In the genomic region with DNA sequence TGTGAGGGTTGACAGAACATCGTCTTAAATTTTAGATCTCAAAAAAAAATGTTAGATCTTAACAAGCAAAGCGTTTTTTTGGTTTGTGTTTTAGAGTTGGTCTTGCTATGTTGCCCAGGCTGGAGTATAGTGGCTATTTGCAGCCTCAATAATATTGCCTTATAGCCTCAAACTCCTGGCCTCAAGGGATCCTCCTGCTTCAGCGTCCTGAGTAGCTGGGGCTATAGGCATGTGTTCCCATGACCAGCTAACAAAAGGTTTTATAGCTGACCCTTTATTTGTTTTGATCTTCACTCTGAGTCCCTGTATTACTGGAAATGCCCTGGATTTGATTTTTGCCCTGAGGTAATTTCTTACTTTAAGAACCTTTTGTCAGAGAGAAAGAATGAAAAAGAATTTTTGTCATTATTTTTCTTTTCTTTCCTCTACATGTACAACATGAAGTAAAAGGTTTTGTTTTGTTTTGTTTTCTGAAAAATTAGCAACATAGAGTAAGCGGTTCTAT, we compare ENCODE assay signal across 20 cellular contexts. TPM values are rescaled to one million over a fixed set of nuclear protein-coding genes. Genes with fewer than 3 reads are reported as not detected.
A peak's percentile ranks its signal among the peaks of the same experiment; 100 is the strongest.
DNase-seq lines count a peak whose midpoint lies in the region; ATAC-seq, FAIRE-seq and TF ChIP-seq lines count a peak whose summit lies in the region.
"Had no signal": no experiment of that assay in that cellular context is flagged by ENCODE, and none has a peak within 500 bp of the region (broad histone marks: within the 10 kb centered on the region; RNA-seq: fewer than 3 reads in every experiment).

No MANE protein-coding gene starts in this region.

- no peaks in the 10 kb centered on the region for H3K79me2 ChIP-seq in HepG2 (ENCODE audit: insufficient read depth, low read length)

- no peak for TF ChIP-seq POLR2A in HepG2 (IDR thresholded peaks at IDR 0.05; ENCODE audit: insufficient read depth in 1 of 2, low read depth in 2 of 2, low read length in 2 of 2)

- CTCF ChIA-PET in HepG2 (lab: Yijun Ruan, JAX; ENCODE audit: low intra/inter-chr PET ratio, low total read pairs), result no interaction called here
- CTCF ChIA-PET in activated CD8-positive, alpha-beta T cell treated with anti-CD3 and anti-CD28 coated beads for 36 hours (lab: Charles Lee), result interaction anchor here (1.8 to 2.6 kb wide), 2 partner anchors 14 to 16 kb away, joined by 11 read pairs; partner anchors contain the start of gene INHBE

- H3K4me3 ChIP-seq in HepG2 (replicated peaks in 1 of 3; ENCODE audit: insufficient read depth in 1 of 3, low read depth in 2 of 3, low read length in 3 of 3), result no peak overlapping the region
- H3K4me3 ChIP-seq: A549, BLaER1, GM23248 had no signal

- no peaks in the 10 kb centered on the region for H3K27me3 Mint-ChIP-seq in osteocyte (ENCODE audit: unreplicated experiment)
- peaks cover 3% of the 10 kb centered on the region for H3K27me3 Mint-ChIP-seq in activated CD8-positive, alpha-beta T cell treated with anti-CD3 and anti-CD28 coated beads for 36 hours

- H2AFZ ChIP-seq in HepG2 (ENCODE audit: low read length), result no peak overlapping the region
- H2AFZ ChIP-seq: GM23248 had no signal

- no peaks in the 10 kb centered on the region for H3K27me3 ChIP-seq in HepG2 (ENCODE audit: control insufficient read depth in 1 of 2, insufficient read depth in 2 of 2, low read length in 2 of 2)
- H3K27me3 ChIP-seq: BLaER1 had no signal

- H4K20me1 ChIP-seq in HepG2 (ENCODE audit: insufficient read depth, low read length), result no peaks in the 10 kb centered on the region
- H4K20me1 ChIP-seq: BLaER1 had no signal

- no TSS peak for BruUV-seq in HepG2 (replicated peaks; lab: Mats Ljungman, UMichigan)

- H3K9me3 ChIP-seq in HepG2 (ENCODE audit: low read length), result no peaks in the 10 kb centered on the region

- ATAC-seq in HepG2 (no peak), HG03460 (IDR thresholded peaks at IDR 0.05; ENCODE audit: unreplicated experiment) (no peak), HG03457 (IDR thresholded peaks at IDR 0.05; ENCODE audit: unreplicated experiment) (no peak)
- ATAC-seq in activated CD8-positive, alpha-beta T cell treated with anti-CD3 and anti-CD28 coated beads for 36 hours, result no peak

- intact Hi-C loops in HepG2 (cut with micrococcal nuclease; ENCODE audit: unreplicated experiment), result no loop called here
- intact Hi-C loops in activated CD8-positive, alpha-beta T cell treated with anti-CD3 and anti-CD28 coated beads for 36 hours (cut with micrococcal nuclease), result no loop called here

- peaks cover 8% of the 10 kb centered on the region for H3K4me1 Mint-ChIP-seq in osteocyte (ENCODE audit: unreplicated experiment)
- H3K4me1 Mint-ChIP-seq in activated CD8-positive, alpha-beta T cell treated with anti-CD3 and anti-CD28 coated beads for 36 hours (ENCODE audit: low read depth), result peaks cover 5% of the 10 kb centered on the region

- H3K9me3 Mint-ChIP-seq in osteocyte (ENCODE audit: unreplicated experiment), result no peaks in the 10 kb centered on the region
- H3K9me3 Mint-ChIP-seq in activated CD8-positive, alpha-beta T cell treated with anti-CD3 and anti-CD28 coated beads for 36 hours, result no peaks in the 10 kb centered on the region

- no peak overlapping the region for H3K9ac ChIP-seq in HepG2 (ENCODE audit: insufficient read depth, low read depth, low read length)
- H3K9ac ChIP-seq: BLaER1, GM23248 had no signal

- no peak for TF ChIP-seq RAD21 in HepG2 (CRISPR knock-in tag; IDR thresholded peaks at IDR 0.05)

- POLR2A ChIA-PET in HepG2 (lab: Yijun Ruan, JAX), result interaction anchor here (1.1 kb wide), 1 partner anchor 10 kb away, joined by 3 read pairs; no protein-coding TSS in a partner anchor
- POLR2A ChIA-PET in activated CD8-positive, alpha-beta T cell treated with anti-CD3 and anti-CD28 coated beads for 36 hours (lab: Charles Lee), result interaction anchor here (1.0 kb wide), 1 partner anchor 175 kb away, joined by 3 read pairs; no protein-coding TSS in a partner anchor

- no peak overlapping the region for H3K4me3 Mint-ChIP-seq in osteocyte (ENCODE audit: unreplicated experiment)
- H3K4me3 Mint-ChIP-seq in activated CD8-positive, alpha-beta T cell treated with anti-CD3 and anti-CD28 coated beads for 36 hours, result no peak overlapping the region
- H3K4me3 Mint-ChIP-seq: CD14-positive monocyte; CD4-positive, alpha-beta memory T cell had no signal

- DNase-seq in DMS53 (lab: John Stamatoyannopoulos, UW), result peak; percentile 52
- DNase-seq in DMS53 treated with DMSO at 0.1 percent for 48 hours (lab: John Stamatoyannopoulos, UW; ENCODE audit: unreplicated experiment), result no peak
- no peak for DNase-seq in HepG2 (ENCODE audit: low spot score)
- DNase-seq in osteocyte (ENCODE audit: extremely low spot score, unreplicated experiment), result no peak
- no peak for DNase-seq in activated CD8-positive, alpha-beta T cell treated with anti-CD3 and anti-CD28 coated beads for 36 hours
- DNase-seq in T-helper 1 cell, result no peak
- DNase-seq: CD4-positive, alpha-beta memory T cell; DMS153; GM23248; HCEC 1CT had no signal

- peaks cover 14% of the 10 kb centered on the region for H3K4me1 ChIP-seq in HepG2 (ENCODE audit: insufficient read depth, low read length)
- H3K4me1 ChIP-seq: A549 had no signal

- no peak overlapping the region for H3K4me2 ChIP-seq in HepG2 (ENCODE audit: low read depth, low read length)
- H3K4me2 ChIP-seq: A549, BLaER1 had no signal

- no peak for TF ChIP-seq EP300 in HepG2 (IDR thresholded peaks at IDR 0.05; ENCODE audit: low read depth in 2 of 2, low read length in 2 of 2)
- no peak for TF ChIP-seq EP300 in HepG2 (CRISPR knock-in tag; IDR thresholded peaks at IDR 0.05; ENCODE audit: borderline replicate concordance)

- WGBS in HepG2 (ENCODE audit: low lambda C conversion rate), result 81% methylated on average over 4 of the region's 4 CpGs

- H3K27ac ChIP-seq in HepG2 (ENCODE audit: extremely low read length, insufficient read depth, low read length), result no peak overlapping the region
- H3K27ac ChIP-seq: 22Rv1, A549, BLaER1, GM23248 had no signal

- TF ChIP-seq CTCF in HepG2 (CRISPR knock-in tag; IDR thresholded peaks at IDR 0.05) (no peak), osteocyte (IDR thresholded peaks at IDR 0.05) (no peak)
- TF ChIP-seq CTCF in activated CD8-positive, alpha-beta T cell treated with anti-CD3 and anti-CD28 coated beads for 36 hours (IDR thresholded peaks at IDR 0.05), result no peak

- no peak for FAIRE-seq in HepG2 (lab: Jason Lieb, UNC)
- FAIRE-seq: A549, G401.6, GM12891 had no signal

- in situ Hi-C loops in HepG2 (cut with HindIII; ENCODE audit: extremely low pct_ligation_motif_present, low pct_unique_long_range_greater_than_20kb), result no loop called here

- peak overlapping the region; percentile 46 for H3K27ac Mint-ChIP-seq in osteocyte (ENCODE audit: unreplicated experiment)
- H3K27ac Mint-ChIP-seq in activated CD8-positive, alpha-beta T cell treated with anti-CD3 and anti-CD28 coated beads for 36 hours, result no peak overlapping the region
- H3K27ac Mint-ChIP-seq: CD14-positive monocyte had no signal

- H3K36me3 ChIP-seq in HepG2 (replicated peaks in 1 of 2; ENCODE audit: control insufficient read depth in 1 of 2, insufficient read depth in 2 of 2, low read length in 2 of 2), result no peaks in the 10 kb centered on the region
- H3K36me3 ChIP-seq: BLaER1 had no signal

- no peaks in the 10 kb centered on the region for H3K36me3 Mint-ChIP-seq in osteocyte (ENCODE audit: unreplicated experiment)
- peaks cover 3% of the 10 kb centered on the region for H3K36me3 Mint-ChIP-seq in activated CD8-positive, alpha-beta T cell treated with anti-CD3 and anti-CD28 coated beads for 36 hours (ENCODE audit: low read depth)
- H3K36me3 Mint-ChIP-seq: CD14-positive monocyte had no signal

RNA-seq across cellular contexts. Expression of gene INHBC, which starts 5.2 kb away (rescaled TPM):
- 1.5 and 1.8 TPM in 2 replicates for total RNA-seq in HepG2 (2016; rRNA removed; fragmentation: Illumina TruSeq; extraction: Trizol)
- 0.20 and 0.35 TPM in 2 replicates for total RNA-seq in HepG2 (2016; cell fraction: cytosol; rRNA removed; fragmentation: Illumina TruSeq; extraction: Trizol; ENCODE audit: low read depth)
- 1.3 and 1.7 TPM in 2 replicates for total RNA-seq in HepG2 (2016; cell fraction: insoluble cytoplasmic fraction; rRNA removed; fragmentation: Illumina TruSeq; extraction: Trizol)
- 1.1 TPM in 2 replicates for total RNA-seq in HepG2 (2016; cell fraction: membrane; rRNA removed; fragmentation: Illumina TruSeq; extraction: Trizol)
- 2.3 and 2.6 TPM in 2 replicates for total RNA-seq in HepG2 (2016; cell fraction: nucleus; rRNA removed; fragmentation: Illumina TruSeq; extraction: Trizol)
- 12.7 and 13.8 TPM in 2 replicates for polyA plus RNA-seq in HepG2 (2011; rRNA removed)
- polyA plus RNA-seq in HepG2 (2011; cell fraction: cytosol; rRNA removed), result 11.4 and 11.9 TPM in 2 replicates
- polyA plus RNA-seq in HepG2 (2011; cell fraction: nucleus; rRNA removed), result 4.8 and 6.4 TPM in 2 replicates
- 2.3 and 4.2 TPM in 2 replicates for polyA plus RNA-seq in HepG2 (2012)
- 0.35 and 0.46 TPM in 2 replicates for polyA plus RNA-seq in HepG2 (2016; cell fraction: cytosol; fragmentation: Illumina TruSeq; extraction: Trizol; ENCODE audit: low read depth)
- 3.2 and 3.3 TPM in 2 replicates for polyA plus RNA-seq in HepG2 (2016; cell fraction: insoluble cytoplasmic fraction; fragmentation: Illumina TruSeq; extraction: Trizol; ENCODE audit: low read depth)
- 1.3 and 1.4 TPM in 2 replicates for polyA plus RNA-seq in HepG2 (2016; cell fraction: membrane; fragmentation: Illumina TruSeq; extraction: Trizol; ENCODE audit: low read depth)
- 4.0 and 4.8 TPM in 2 replicates for polyA plus RNA-seq in HepG2 (2016; cell fraction: nucleus; fragmentation: Illumina TruSeq; extraction: Trizol; ENCODE audit: insufficient read depth, low read depth)
- polyA minus RNA-seq in HepG2 (2011; rRNA and poly(A)+ RNA removed; ENCODE audit: low replicate concordance), result 0.16 and 20.9 TPM in 2 replicates
- 4.8 and 4.9 TPM in 2 replicates for polyA minus RNA-seq in HepG2 (2011; cell fraction: cytosol; rRNA and poly(A)+ RNA removed)
- 5.0 and 6.3 TPM in 2 replicates for polyA minus RNA-seq in HepG2 (2011; cell fraction: nucleus; rRNA and poly(A)+ RNA removed)
- not detected in 2 replicates for total RNA-seq in osteocyte
- under 1 TPM in 1 of 2 experiments, not detected in 1; 0.16 TPM for total RNA-seq in activated CD8-positive, alpha-beta T cell treated with anti-CD3 and anti-CD28 coated beads for 36 hours
- total RNA-seq: CD4-positive, alpha-beta memory T cell; GM23248; H4 had no signal
- polyA plus RNA-seq: AG04450; CD14-positive monocyte; CD4-positive, alpha-beta memory T cell; GM23248 had no signal

RNA-seq across cellular contexts. Expression of gene R3HDM2, which starts 9.0 kb away (rescaled TPM):
- total RNA-seq in HepG2 (2016; rRNA removed; fragmentation: Illumina TruSeq; extraction: Trizol) (8.3 and 11.1 TPM in 2 replicates), osteocyte (62.2 and 65.0 TPM in 2 replicates)
- total RNA-seq in HepG2 (2016; cell fraction: cytosol; rRNA removed; fragmentation: Illumina TruSeq; extraction: Trizol; ENCODE audit: low read depth), result 5.7 and 8.8 TPM in 2 replicates
- 6.4 and 10.3 TPM in 2 replicates for total RNA-seq in HepG2 (2016; cell fraction: insoluble cytoplasmic fraction; rRNA removed; fragmentation: Illumina TruSeq; extraction: Trizol)
- total RNA-seq in HepG2 (2016; cell fraction: membrane; rRNA removed; fragmentation: Illumina TruSeq; extraction: Trizol), result 9.0 and 10.3 TPM in 2 replicates
- total RNA-seq in HepG2 (2016; cell fraction: nucleus; rRNA removed; fragmentation: Illumina TruSeq; extraction: Trizol), result 14.9 and 18.4 TPM in 2 replicates
- 23.5 and 26.2 TPM in 2 replicates for polyA plus RNA-seq in HepG2 (2011; rRNA removed)
- polyA plus RNA-seq in HepG2 (2011; cell fraction: cytosol; rRNA removed), result 7.3 and 10.4 TPM in 2 replicates
- 48.1 and 57.1 TPM in 2 replicates for polyA plus RNA-seq in HepG2 (2011; cell fraction: nucleus; rRNA removed)
- 13.7 and 15.9 TPM in 2 replicates for polyA plus RNA-seq in HepG2 (2012)
- polyA plus RNA-seq in HepG2 (2016; cell fraction: cytosol; fragmentation: Illumina TruSeq; extraction: Trizol; ENCODE audit: low read depth), result 1.4 and 2.4 TPM in 2 replicates
- 10.8 and 11.3 TPM in 2 replicates for polyA plus RNA-seq in HepG2 (2016; cell fraction: insoluble cytoplasmic fraction; fragmentation: Illumina TruSeq; extraction: Trizol; ENCODE audit: low read depth)
- 6.5 and 7.8 TPM in 2 replicates for polyA plus RNA-seq in HepG2 (2016; cell fraction: membrane; fragmentation: Illumina TruSeq; extraction: Trizol; ENCODE audit: low read depth)
- polyA plus RNA-seq in HepG2 (2016; cell fraction: nucleus; fragmentation: Illumina TruSeq; extraction: Trizol; ENCODE audit: insufficient read depth, low read depth), result 44.4 and 51.2 TPM in 2 replicates
- 10.6 and 21.3 TPM in 2 replicates for polyA minus RNA-seq in HepG2 (2011; rRNA and poly(A)+ RNA removed; ENCODE audit: low replicate concordance)
- 9.9 and 10.8 TPM in 2 replicates for polyA minus RNA-seq in HepG2 (2011; cell fraction: cytosol; rRNA and poly(A)+ RNA removed)
- polyA minus RNA-seq in HepG2 (2011; cell fraction: nucleus; rRNA and poly(A)+ RNA removed), result 26.1 and 27.0 TPM in 2 replicates
- total RNA-seq in activated CD8-positive, alpha-beta T cell treated with anti-CD3 and anti-CD28 coated beads for 36 hours, result 10 to 100 TPM; 33.2 to 44.0 TPM

RNA-seq across cellular contexts. Expression of gene INHBE, which starts 15.3 kb away (rescaled TPM):
- total RNA-seq in HepG2 (2016; rRNA removed; fragmentation: Illumina TruSeq; extraction: Trizol) (6.8 and 17.0 TPM in 2 replicates), osteocyte (1.0 and 1.3 TPM in 2 replicates)
- total RNA-seq in HepG2 (2016; cell fraction: cytosol; rRNA removed; fragmentation: Illumina TruSeq; extraction: Trizol; ENCODE audit: low read depth), result 1.4 and 1.9 TPM in 2 replicates
- total RNA-seq in HepG2 (2016; cell fraction: insoluble cytoplasmic fraction; rRNA removed; fragmentation: Illumina TruSeq; extraction: Trizol), result 8.0 and 15.5 TPM in 2 replicates
- total RNA-seq in HepG2 (2016; cell fraction: membrane; rRNA removed; fragmentation: Illumina TruSeq; extraction: Trizol), result 3.2 and 3.3 TPM in 2 replicates
- total RNA-seq in HepG2 (2016; cell fraction: nucleus; rRNA removed; fragmentation: Illumina TruSeq; extraction: Trizol), result 11.2 and 13.1 TPM in 2 replicates
- 32.0 and 55.8 TPM in 2 replicates for polyA plus RNA-seq in HepG2 (2011; rRNA removed)
- polyA plus RNA-seq in HepG2 (2011; cell fraction: cytosol; rRNA removed), result 39.2 and 45.0 TPM in 2 replicates
- polyA plus RNA-seq in HepG2 (2011; cell fraction: nucleus; rRNA removed), result 12.5 and 25.8 TPM in 2 replicates
- 16.9 and 62.2 TPM in 2 replicates for polyA plus RNA-seq in HepG2 (2012)
- polyA plus RNA-seq in HepG2 (2016; cell fraction: cytosol; fragmentation: Illumina TruSeq; extraction: Trizol; ENCODE audit: low read depth), result 0.90 and 1.2 TPM in 2 replicates
- 6.5 and 7.6 TPM in 2 replicates for polyA plus RNA-seq in HepG2 (2016; cell fraction: insoluble cytoplasmic fraction; fragmentation: Illumina TruSeq; extraction: Trizol; ENCODE audit: low read depth)
- 1.8 and 2.0 TPM in 2 replicates for polyA plus RNA-seq in HepG2 (2016; cell fraction: membrane; fragmentation: Illumina TruSeq; extraction: Trizol; ENCODE audit: low read depth)
- polyA plus RNA-seq in HepG2 (2016; cell fraction: nucleus; fragmentation: Illumina TruSeq; extraction: Trizol; ENCODE audit: insufficient read depth, low read depth), result 16.9 and 17.1 TPM in 2 replicates
- 0.51 and 61.0 TPM in 2 replicates for polyA minus RNA-seq in HepG2 (2011; rRNA and poly(A)+ RNA removed; ENCODE audit: low replicate concordance)
- 21.0 and 26.6 TPM in 2 replicates for polyA minus RNA-seq in HepG2 (2011; cell fraction: cytosol; rRNA and poly(A)+ RNA removed)
- 7.1 and 11.4 TPM in 2 replicates for polyA minus RNA-seq in HepG2 (2011; cell fraction: nucleus; rRNA and poly(A)+ RNA removed)
- total RNA-seq in activated CD8-positive, alpha-beta T cell treated with anti-CD3 and anti-CD28 coated beads for 36 hours, result 1 to 10 TPM; 1.7 to 2.3 TPM
- total RNA-seq: CD4-positive, alpha-beta memory T cell had no signal
- polyA plus RNA-seq: CD14-positive monocyte; CD4-positive, alpha-beta memory T cell had no signal

RNA-seq across cellular contexts. Expression of gene GLI1, which starts 19.8 kb away (rescaled TPM):
- total RNA-seq in HepG2 (2016; rRNA removed; fragmentation: Illumina TruSeq; extraction: Trizol), result 0.20 TPM in 1 of 2 replicates, not detected in the other
- total RNA-seq in HepG2 (2016; cell fraction: cytosol; rRNA removed; fragmentation: Illumina TruSeq; extraction: Trizol; ENCODE audit: low read depth), result 0.53 TPM in 1 of 2 replicates, not detected in the other
- not detected in 2 replicates for total RNA-seq in HepG2 (2016; cell fraction: insoluble cytoplasmic fraction; rRNA removed; fragmentation: Illumina TruSeq; extraction: Trizol)
- total RNA-seq in HepG2 (2016; cell fraction: membrane; rRNA removed; fragmentation: Illumina TruSeq; extraction: Trizol), result not detected in 2 replicates
- not detected in 2 replicates for total RNA-seq in HepG2 (2016; cell fraction: nucleus; rRNA removed; fragmentation: Illumina TruSeq; extraction: Trizol)
- polyA plus RNA-seq in HepG2 (2011; rRNA removed), result 0.09 and 0.27 TPM in 2 replicates
- polyA plus RNA-seq in HepG2 (2011; cell fraction: cytosol; rRNA removed), result 0.06 and 0.07 TPM in 2 replicates
- 0.33 and 0.42 TPM in 2 replicates for polyA plus RNA-seq in HepG2 (2011; cell fraction: nucleus; rRNA removed)
- polyA plus RNA-seq in HepG2 (2012), result 0.55 TPM in 1 of 2 replicates, not detected in the other
- not detected in 2 replicates for polyA plus RNA-seq in HepG2 (2016; cell fraction: cytosol; fragmentation: Illumina TruSeq; extraction: Trizol; ENCODE audit: low read depth)
- polyA plus RNA-seq in HepG2 (2016; cell fraction: insoluble cytoplasmic fraction; fragmentation: Illumina TruSeq; extraction: Trizol; ENCODE audit: low read depth), result 0.35 TPM in 1 of 2 replicates, not detected in the other
- not detected in 2 replicates for polyA plus RNA-seq in HepG2 (2016; cell fraction: membrane; fragmentation: Illumina TruSeq; extraction: Trizol; ENCODE audit: low read depth)
- polyA plus RNA-seq in HepG2 (2016; cell fraction: nucleus; fragmentation: Illumina TruSeq; extraction: Trizol; ENCODE audit: insufficient read depth, low read depth), result 0.17 and 0.49 TPM in 2 replicates
- polyA minus RNA-seq in HepG2 (2011; rRNA and poly(A)+ RNA removed; ENCODE audit: low replicate concordance), result 2.5 TPM in 1 of 2 replicates, not detected in the other
- not detected in 2 replicates for polyA minus RNA-seq in HepG2 (2011; cell fraction: cytosol; rRNA and poly(A)+ RNA removed)
- not detected in 2 replicates for polyA minus RNA-seq in HepG2 (2011; cell fraction: nucleus; rRNA and poly(A)+ RNA removed)
- total RNA-seq in osteocyte, result 3.5 and 7.7 TPM in 2 replicates
- under 1 TPM; 0.20 to 0.83 TPM for total RNA-seq in activated CD8-positive, alpha-beta T cell treated with anti-CD3 and anti-CD28 coated beads for 36 hours
- polyA plus RNA-seq: CD14-positive monocyte; CD4-positive, alpha-beta memory T cell had no signal

RNA-seq across cellular contexts. Expression of gene ARHGAP9, which starts 39.9 kb away (rescaled TPM):
- total RNA-seq in HepG2 (2016; rRNA removed; fragmentation: Illumina TruSeq; extraction: Trizol) (0.18 TPM in 1 of 2 replicates, not detected in the other), osteocyte (1.5 and 2.1 TPM in 2 replicates)
- total RNA-seq in HepG2 (2016; cell fraction: cytosol; rRNA removed; fragmentation: Illumina TruSeq; extraction: Trizol; ENCODE audit: low read depth), result not detected in 2 replicates
- total RNA-seq in HepG2 (2016; cell fraction: insoluble cytoplasmic fraction; rRNA removed; fragmentation: Illumina TruSeq; extraction: Trizol), result 0.32 TPM in 1 of 2 replicates, not detected in the other
- not detected in 2 replicates for total RNA-seq in HepG2 (2016; cell fraction: membrane; rRNA removed; fragmentation: Illumina TruSeq; extraction: Trizol)
- not detected in 2 replicates for total RNA-seq in HepG2 (2016; cell fraction: nucleus; rRNA removed; fragmentation: Illumina TruSeq; extraction: Trizol)
- 0.95 and 1.2 TPM in 2 replicates for polyA plus RNA-seq in HepG2 (2011; rRNA removed)
- 0.33 and 0.40 TPM in 2 replicates for polyA plus RNA-seq in HepG2 (2011; cell fraction: cytosol; rRNA removed)
- polyA plus RNA-seq in HepG2 (2011; cell fraction: nucleus; rRNA removed), result 3.1 and 5.5 TPM in 2 replicates
- 0.39 and 0.55 TPM in 2 replicates for polyA plus RNA-seq in HepG2 (2012)
- polyA plus RNA-seq in HepG2 (2016; cell fraction: cytosol; fragmentation: Illumina TruSeq; extraction: Trizol; ENCODE audit: low read depth), result not detected in 2 replicates
- polyA plus RNA-seq in HepG2 (2016; cell fraction: insoluble cytoplasmic fraction; fragmentation: Illumina TruSeq; extraction: Trizol; ENCODE audit: low read depth), result 0.17 TPM in 1 of 2 replicates, not detected in the other
- polyA plus RNA-seq in HepG2 (2016; cell fraction: membrane; fragmentation: Illumina TruSeq; extraction: Trizol; ENCODE audit: low read depth), result 0.15 TPM in 1 of 2 replicates, not detected in the other
- 0.51 and 0.87 TPM in 2 replicates for polyA plus RNA-seq in HepG2 (2016; cell fraction: nucleus; fragmentation: Illumina TruSeq; extraction: Trizol; ENCODE audit: insufficient read depth, low read depth)
- polyA minus RNA-seq in HepG2 (2011; rRNA and poly(A)+ RNA removed; ENCODE audit: low replicate concordance), result 0.44 TPM in 1 of 2 replicates, not detected in the other
- not detected in 2 replicates for polyA minus RNA-seq in HepG2 (2011; cell fraction: cytosol; rRNA and poly(A)+ RNA removed)
- 0.64 and 1.7 TPM in 2 replicates for polyA minus RNA-seq in HepG2 (2011; cell fraction: nucleus; rRNA and poly(A)+ RNA removed)
- 100 to 1,000 TPM; 125 to 128 TPM for total RNA-seq in activated CD8-positive, alpha-beta T cell treated with anti-CD3 and anti-CD28 coated beads for 36 hours
- total RNA-seq: H4 had no signal
